ENCODE assay signal across 13 cellular contexts in the genomic region with DNA sequence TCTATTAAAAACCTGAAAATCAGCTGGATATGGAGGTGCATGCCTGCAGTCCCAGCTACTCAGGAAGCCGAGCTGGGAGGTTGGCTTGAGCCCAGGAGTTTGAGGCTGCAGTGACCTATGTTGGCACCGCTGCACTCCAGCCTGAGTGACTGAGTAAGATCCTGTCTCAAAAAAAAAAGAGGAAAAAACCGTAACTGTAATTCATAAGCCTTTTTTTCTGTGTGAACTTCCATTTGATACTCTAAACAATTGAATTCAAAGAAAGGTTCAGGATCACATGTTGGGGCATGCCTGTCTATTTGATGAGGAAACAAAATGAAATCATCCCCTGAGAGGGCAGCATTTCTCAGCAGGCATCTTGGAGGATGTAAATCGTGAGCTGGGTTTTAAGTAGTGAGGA. TPM values are rescaled to one million over a fixed set of nuclear protein-coding genes. Genes with fewer than 3 reads are reported as not detected.
DNase-seq lines count a peak whose midpoint lies in the region; ATAC-seq and TF ChIP-seq lines count a peak whose summit lies in the region.
"Had no signal": no experiment of that assay in that cellular context is flagged by ENCODE, and none has a peak within 500 bp of the region (broad histone marks: within the 10 kb centered on the region; RNA-seq: fewer than 3 reads in every experiment).

No MANE protein-coding gene starts in this region.

- H3K9ac ChIP-seq in fibroblast of lung (ENCODE audit: insufficient read depth, low read length), result no peak overlapping the region
- H3K9ac ChIP-seq in MM.1S (ENCODE audit: low read length), result no peak overlapping the region

- H4K20me1 ChIP-seq in fibroblast of lung (ENCODE audit: control insufficient read depth, extremely low read depth, insufficient read depth, low read length) (no peaks in the 10 kb centered on the region), MM.1S (ENCODE audit: insufficient read depth, low read length) (no peaks in the 10 kb centered on the region)

- ATAC-seq in RWPE2 (ENCODE audit: low read depth) (peak; percentile 72), mucosa of descending colon (no peak), HG02588 (IDR thresholded peaks at IDR 0.05; ENCODE audit: unreplicated experiment) (no peak)
- ATAC-seq: effector memory CD8-positive, alpha-beta T cell had no signal

- H3K36me3 ChIP-seq in RWPE2 (ENCODE audit: low read depth), result peaks cover 58% of the 10 kb centered on the region
- peaks cover 2% of the 10 kb centered on the region for H3K36me3 ChIP-seq in fibroblast of lung (ENCODE audit: control insufficient read depth, insufficient read depth, low read length)
- H3K36me3 ChIP-seq in stomach, result no peaks in the 10 kb centered on the region
- H3K36me3 ChIP-seq in MM.1S (replicated peaks; ENCODE audit: insufficient read depth, low read length), result no peaks in the 10 kb centered on the region
- no peaks in the 10 kb centered on the region for H3K36me3 ChIP-seq in mucosa of descending colon (ENCODE audit: low read depth)
- H3K36me3 ChIP-seq: thoracic aorta had no signal

- no peaks in the 10 kb centered on the region for H3K9me2 ChIP-seq in MM.1S (replicated peaks; ENCODE audit: insufficient read depth, low read length)

- peaks cover 86% of the 10 kb centered on the region for H3K4me1 ChIP-seq in RWPE2 (ENCODE audit: insufficient read depth, poor library complexity, severe bottlenecking)
- peaks cover 33% of the 10 kb centered on the region for H3K4me1 ChIP-seq in fibroblast of lung (ENCODE audit: control insufficient read depth, extremely low read depth, insufficient read depth, low read length)
- H3K4me1 ChIP-seq in stomach, result peaks cover 16 to 52% (median 28%) of the 10 kb centered on the region in 4 donors
- H3K4me1 ChIP-seq in MM.1S (ENCODE audit: low read length), result 0 out of 2 replicates have a peak, but pooled peaks cover 4% of the 10 kb centered on the region
- H3K4me1 ChIP-seq in mucosa of descending colon (ENCODE audit: low read depth), result peaks cover 8% of the 10 kb centered on the region

- H3K27me3 ChIP-seq in RWPE2 (ENCODE audit: insufficient read depth, poor library complexity, severe bottlenecking) (no peaks in the 10 kb centered on the region), fibroblast of lung (ENCODE audit: control insufficient read depth, insufficient read depth, low read length) (no peaks in the 10 kb centered on the region), stomach (no peaks in the 10 kb centered on the region), MM.1S (replicated peaks; ENCODE audit: insufficient read depth, low read length) (no peaks in the 10 kb centered on the region)

- H3K79me2 ChIP-seq in fibroblast of lung (ENCODE audit: control insufficient read depth, insufficient read depth, low read length) (peaks cover 20% of the 10 kb centered on the region), MM.1S (ENCODE audit: low read length) (no peaks in the 10 kb centered on the region)

- intact Hi-C loops in stomach (cut with DNase I; ENCODE audit: low total_unique reads), result no loop called here
- intact Hi-C loops in mucosa of descending colon (cut with DNase I, micrococcal nuclease), result no loop called here

- no peak for TF ChIP-seq CTCF in RWPE2 (IDR thresholded peaks at IDR 0.05; ENCODE audit: poor library complexity, severe bottlenecking)
- TF ChIP-seq CTCF in fibroblast of lung (conservative IDR thresholded peaks at IDR 0.05 in 1 of 2, IDR thresholded peaks at IDR 0.05 in 1 of 2; ENCODE audit: low read depth in 1 of 2, low read length in 2 of 2), result no peak
- no peak for TF ChIP-seq CTCF in stomach (IDR thresholded peaks at IDR 0.05)
- TF ChIP-seq CTCF in MM.1S (IDR thresholded peaks at IDR 0.05; ENCODE audit: low read length), result no peak
- no peak for TF ChIP-seq CTCF in mucosa of descending colon (IDR thresholded peaks at IDR 0.05)

- H3K4me2 ChIP-seq in fibroblast of lung (ENCODE audit: extremely low read depth, insufficient read depth, low read length) (no peak overlapping the region), MM.1S (ENCODE audit: low read depth, low read length) (no peak overlapping the region)

- 25 to 42% (median 32%) methylated on average over 4 of the region's 4 CpGs for WGBS in stomach, 5 donors

- no peaks in the 10 kb centered on the region for H3F3A ChIP-seq in MM.1S (ENCODE audit: insufficient read depth, low read length)

- H3K9me3 ChIP-seq in RWPE2 (ENCODE audit: severe bottlenecking) (no peaks in the 10 kb centered on the region), fibroblast of lung (ENCODE audit: control insufficient read depth, insufficient read depth, low read depth, low read length) (no peaks in the 10 kb centered on the region), stomach (no peaks in the 10 kb centered on the region), MM.1S (replicated peaks; ENCODE audit: insufficient read depth, low read length) (no peaks in the 10 kb centered on the region), mucosa of descending colon (no peaks in the 10 kb centered on the region)
- H3K9me3 ChIP-seq: thoracic aorta had no signal

- TF ChIP-seq POLR2A in stomach (IDR thresholded peaks at IDR 0.05), result no peak

- no peak for TF ChIP-seq EP300 in stomach (IDR thresholded peaks at IDR 0.05)

- H3K4me3 ChIP-seq in RWPE2 (ENCODE audit: severe bottlenecking) (no peak overlapping the region), fibroblast of lung (replicated peaks in 1 of 4; ENCODE audit: control extremely low read depth in 1 of 4, insufficient read depth in 1 of 4, low read depth in 3 of 4, low read length in 4 of 4) (no peak overlapping the region), stomach (no peak overlapping the region), MM.1S (ENCODE audit: low read length) (no peak overlapping the region), mucosa of descending colon (no peak overlapping the region)
- H3K4me3 ChIP-seq: thoracic aorta had no signal

- peak overlapping the region; percentile 85 for H3K27ac ChIP-seq in RWPE2 (ENCODE audit: poor library complexity, severe bottlenecking)
- H3K27ac ChIP-seq in fibroblast of lung (ENCODE audit: insufficient read depth, low read length), result peak overlapping the region; percentile 67
- H3K27ac ChIP-seq in stomach, result no peak overlapping the region
- no peak overlapping the region for H3K27ac ChIP-seq in MM.1S (ENCODE audit: low read length)
- H3K27ac ChIP-seq: 22Rv1, thoracic aorta had no signal

- H2AFZ ChIP-seq in fibroblast of lung (ENCODE audit: low read length) (no peak overlapping the region), MM.1S (ENCODE audit: low read length) (no peak overlapping the region)

- DNase-seq in DMS53 (lab: John Stamatoyannopoulos, UW) (peak; percentile 17), DMS53 treated with DMSO at 0.1 percent for 48 hours (lab: John Stamatoyannopoulos, UW; ENCODE audit: unreplicated experiment) (no peak), RWPE2 (ENCODE audit: low spot score) (peak; percentile 88), fibroblast of lung (ENCODE audit: low read depth in 2 of 2) (peak; percentile 83 to 84), stomach (peak; percentile 68), MM.1S (no peak), mucosa of descending colon (no peak)
- DNase-seq: activated T-cell treated with anti-CD3 and anti-CD28 coated beads for 4 hours; effector memory CD8-positive, alpha-beta T cell; NCI-H2227 treated with DMSO at 0.1 percent for 48 hours had no signal

RNA-seq across cellular contexts. Expression of a gene that starts 38.8 kb away (rescaled TPM):
- total RNA-seq in fibroblast of lung, result 50.1 and 75.5 TPM in 2 replicates
- 9.4 and 32.9 TPM in 2 replicates for polyA plus RNA-seq in fibroblast of lung
- 6.2 and 20.8 TPM in 2 replicates for polyA plus RNA-seq in fibroblast of lung (2012)
- 15.9 and 34.7 TPM in 2 replicates for polyA minus RNA-seq in fibroblast of lung (ENCODE audit: low replicate concordance)
- 1 to 10 TPM in 4 of 5 donors, under 1 TPM in 1; 0.58 to 8.3 (median 2.9) TPM for total RNA-seq in stomach
- 1 to 10 TPM in 2 of 3 donors, under 1 TPM in 1; 0.61 to 3.7 (median 3.7) TPM for polyA plus RNA-seq in stomach
- total RNA-seq in mucosa of descending colon, result 10 to 100 TPM in 2 of 3 donors, 1 to 10 TPM in 1; 8.0 to 20.3 (median 17.6) TPM

Comparison
In these comparisons a context has a peak if more than half of its experiments do, and no peak if none do; other contexts are left out.
1. DNase-seq: peak in DMS53 (single experiment), RWPE2 (single experiment), fibroblast of lung (2 of 2) and stomach (single experiment); none in DMS53 treated with DMSO at 0.1 percent for 48 hours (single experiment), MM.1S (single experiment) and mucosa of descending colon (0 of 3).
2. H3K27ac ChIP-seq: peak in RWPE2 (single experiment) and fibroblast of lung (single experiment); none in stomach (0 of 5) and MM.1S (single experiment).